ENCODE assay signal across 12 cellular contexts in genomic region chr6:13537527-13537897, GRCh38. TPM values are rescaled to one million over a fixed set of nuclear protein-coding genes. Genes with fewer than 3 reads are reported as not detected.
DNase-seq lines count a peak whose midpoint lies in the region; ATAC-seq, FAIRE-seq and TF ChIP-seq lines count a peak whose summit lies in the region.
"Had no signal": no experiment of that assay in that cellular context is flagged by ENCODE, and none has a peak within 500 bp of the region (broad histone marks: within the 10 kb centered on the region; RNA-seq: fewer than 3 reads in every experiment).

No MANE protein-coding gene starts in this region.

- H2AFZ ChIP-seq in endothelial cell of umbilical vein (ENCODE audit: low read depth, low read length), result no peak overlapping the region
- H2AFZ ChIP-seq in mesenchymal stem cell (ENCODE audit: low read depth, low read length), result no peak overlapping the region

- no peaks in the 10 kb centered on the region for H3K4me1 Mint-ChIP-seq in stimulated activated naive CD8-positive, alpha-beta T cell treated with anti-CD3 and anti-CD28 coated beads, Interleukin-15, amount 100 ng/mL, for 72 hours
- H3K4me1 Mint-ChIP-seq: CD4-positive, CD25-positive, alpha-beta regulatory T cell had no signal

- H3K79me2 ChIP-seq in endothelial cell of umbilical vein (ENCODE audit: control insufficient read depth, insufficient read depth, low read length), result no peaks in the 10 kb centered on the region

- ATAC-seq in heart left ventricle (peak; percentile 64 to 86 (median 70)), Right ventricle myocardium inferior (no peak)
- ATAC-seq in stimulated activated naive CD8-positive, alpha-beta T cell treated with anti-CD3 and anti-CD28 coated beads, Interleukin-15, amount 100 ng/mL, for 72 hours, result no peak

- no TSS peak for BruUV-seq in endothelial cell of umbilical vein (replicated peaks; lab: Mats Ljungman, UMichigan)

- H3K36me3 ChIP-seq in heart left ventricle (no peaks in the 10 kb centered on the region), endothelial cell of umbilical vein (ENCODE audit: control insufficient read depth in 2 of 2, extremely low read depth in 1 of 2, insufficient read depth in 2 of 2, low read length in 2 of 2) (no peaks in the 10 kb centered on the region), mesenchymal stem cell (ENCODE audit: control insufficient read depth in 1 of 2, insufficient read depth in 2 of 2, low read depth in 1 of 2, low read length in 2 of 2) (no peaks in the 10 kb centered on the region)
- H3K36me3 ChIP-seq: BLaER1 treated with 17β-estradiol and CSF1 and Interleukin-3, amounts not matched to agents 10 nM and 100 nM had no signal

- intact Hi-C loops in heart left ventricle (cut with DNase I) (loop anchor here in 8 of 10 donors (2.0 to 10.0 kb wide), 11 partner anchors 33 to 200 kb away; partner anchors contain the start of gene GFOD1 (in 3 of the 8)), Right ventricle myocardium inferior (cut with DNase I) (loop anchor here (2.0 kb wide), 2 partner anchors 29 to 51 kb away; partner anchors contain the start of gene GFOD1), endothelial cell of umbilical vein (cut with micrococcal nuclease) (loop anchor here (5.0 kb wide), 1 partner anchor 90 kb away; no protein-coding TSS in a partner anchor)

- H3K27me3 ChIP-seq in heart left ventricle (no peaks in the 10 kb centered on the region), endothelial cell of umbilical vein (ENCODE audit: control insufficient read depth in 2 of 2, insufficient read depth in 2 of 2, low read length in 2 of 2) (no peaks in the 10 kb centered on the region), mesenchymal stem cell (ENCODE audit: control insufficient read depth in 1 of 2, insufficient read depth in 1 of 2, low read length in 2 of 2) (peaks cover 2 to 7% of the 10 kb centered on the region in 2 experiments)
- H3K27me3 ChIP-seq: BLaER1 treated with 17β-estradiol and CSF1 and Interleukin-3, amounts not matched to agents 10 nM and 100 nM had no signal

- no peak overlapping the region for H3K23ac ChIP-seq in mesenchymal stem cell (ENCODE audit: low read length in 2 of 2)

- H3K14ac ChIP-seq in mesenchymal stem cell (ENCODE audit: low read length in 2 of 2), result no peak overlapping the region

- no peaks in the 10 kb centered on the region for H3K27me3 Mint-ChIP-seq in stimulated activated naive CD8-positive, alpha-beta T cell treated with anti-CD3 and anti-CD28 coated beads, Interleukin-15, amount 100 ng/mL, for 72 hours
- H3K27me3 Mint-ChIP-seq: CD4-positive, CD25-positive, alpha-beta regulatory T cell had no signal

- no peak overlapping the region for H3K4me2 ChIP-seq in endothelial cell of umbilical vein (ENCODE audit: insufficient read depth, low read length)
- H3K4me2 ChIP-seq in mesenchymal stem cell (ENCODE audit: low read length, poor library complexity, severe bottlenecking), result no peak overlapping the region
- H3K4me2 ChIP-seq: BLaER1 treated with 17β-estradiol and CSF1 and Interleukin-3, amounts not matched to agents 10 nM and 100 nM had no signal

- peaks cover 0 to 24% (median 13%) of the 10 kb centered on the region in 12 donors for H3K4me1 ChIP-seq in heart left ventricle
- H3K4me1 ChIP-seq in endothelial cell of umbilical vein (ENCODE audit: control insufficient read depth, extremely low read depth, insufficient read depth, low read length), result peaks cover 9% of the 10 kb centered on the region
- no peaks in the 10 kb centered on the region for H3K4me1 ChIP-seq in mesenchymal stem cell (ENCODE audit: control insufficient read depth, insufficient read depth, low read depth, low read length)
- H3K4me1 ChIP-seq: BLaER1 treated with 17β-estradiol and CSF1 and Interleukin-3, amounts not matched to agents 10 nM and 100 nM had no signal

- peak overlapping the region in 7 of 12 donors; percentile 8 to 73 (median 41) for H3K27ac ChIP-seq in heart left ventricle
- no peak overlapping the region for H3K27ac ChIP-seq in endothelial cell of umbilical vein (ENCODE audit: insufficient read depth, low read depth, low read length)
- no peak overlapping the region for H3K27ac ChIP-seq in mesenchymal stem cell (ENCODE audit: low read length, poor library complexity, severe bottlenecking)
- H3K27ac ChIP-seq: BLaER1 treated with 17β-estradiol and CSF1 and Interleukin-3, amounts not matched to agents 10 nM and 100 nM had no signal

- H2BK5ac ChIP-seq in mesenchymal stem cell (ENCODE audit: low read depth, low read length, poor library complexity, severe bottlenecking), result no peak overlapping the region

- 51 to 68% (median 64%) methylated on average over 2 of the region's 2 CpGs for WGBS in heart left ventricle, 4 donors
- WGBS in mesenchymal stem cell, result 92% methylated on average over 2 of the region's 2 CpGs

- H2AK5ac ChIP-seq in mesenchymal stem cell (ENCODE audit: low read length, severe bottlenecking), result no peak overlapping the region

- no peak overlapping the region for H3K4me3 ChIP-seq in heart left ventricle
- no peak overlapping the region for H3K4me3 ChIP-seq in endothelial cell of umbilical vein (replicated peaks in 1 of 3; ENCODE audit: insufficient read depth in 1 of 3, low read depth in 1 of 3, low read length in 3 of 3)
- H3K4me3 ChIP-seq in mesenchymal stem cell (ENCODE audit: insufficient read depth in 1 of 2, low read depth in 1 of 2, low read length in 2 of 2), result no peak overlapping the region
- H3K4me3 ChIP-seq: BLaER1 treated with 17β-estradiol and CSF1 and Interleukin-3, amounts not matched to agents 10 nM and 100 nM; GM12878 had no signal

- FAIRE-seq in endothelial cell of umbilical vein (lab: Jason Lieb, UNC), result peak; percentile 21

- H3K9ac ChIP-seq in endothelial cell of umbilical vein (replicated peaks; ENCODE audit: extremely low read depth, insufficient read depth, low read length), result no peak overlapping the region
- H3K9ac ChIP-seq in mesenchymal stem cell (ENCODE audit: low read length), result peak overlapping the region; percentile 32
- H3K9ac ChIP-seq: BLaER1 treated with 17β-estradiol and CSF1 and Interleukin-3, amounts not matched to agents 10 nM and 100 nM had no signal

- no peaks in the 10 kb centered on the region for H3K9me3 Mint-ChIP-seq in stimulated activated naive CD8-positive, alpha-beta T cell treated with anti-CD3 and anti-CD28 coated beads, Interleukin-15, amount 100 ng/mL, for 72 hours
- H3K9me3 Mint-ChIP-seq: CD4-positive, CD25-positive, alpha-beta regulatory T cell; H9 had no signal

- H3K18ac ChIP-seq in mesenchymal stem cell (ENCODE audit: low read depth in 1 of 2, low read length in 2 of 2), result no peak overlapping the region

- H3K9me3 ChIP-seq in heart left ventricle, result no peaks in the 10 kb centered on the region
- no peaks in the 10 kb centered on the region for H3K9me3 ChIP-seq in endothelial cell of umbilical vein (replicated peaks; ENCODE audit: control insufficient read depth, insufficient read depth, low read length)
- no peaks in the 10 kb centered on the region for H3K9me3 ChIP-seq in mesenchymal stem cell (ENCODE audit: control insufficient read depth, low read length)

- H3K4me3 Mint-ChIP-seq in stimulated activated naive CD8-positive, alpha-beta T cell treated with anti-CD3 and anti-CD28 coated beads, Interleukin-15, amount 100 ng/mL, for 72 hours, result no peak overlapping the region
- H3K4me3 Mint-ChIP-seq: CD4-positive, CD25-positive, alpha-beta regulatory T cell; H9 had no signal

- H4K91ac ChIP-seq in mesenchymal stem cell (ENCODE audit: low read length), result no peak overlapping the region

- DNase-seq in heart left ventricle (no peak), Right ventricle myocardium inferior (ENCODE audit: missing footprints) (no peak), endothelial cell of umbilical vein (ENCODE audit: low read depth, low spot score) (peak; percentile 64), mesenchymal stem cell (no peak), GF-D8 (lab: John Stamatoyannopoulos, UW) (no peak), DMS53 (lab: John Stamatoyannopoulos, UW) (no peak)
- DNase-seq in stimulated activated naive CD8-positive, alpha-beta T cell treated with anti-CD3 and anti-CD28 coated beads, Interleukin-15, amount 100 ng/mL, for 72 hours, result no peak
- DNase-seq: GOT3, H9 had no signal

- no peaks in the 10 kb centered on the region for H3K79me1 ChIP-seq in mesenchymal stem cell (replicated peaks; ENCODE audit: low read length, poor library complexity, severe bottlenecking)

- CTCF ChIA-PET in endothelial cell of umbilical vein (lab: Charles Lee), result interaction anchor here (0.6 to 3.3 kb wide), 35 partner anchors 9 to 209 kb away, joined by 3 to 37 read pairs (median 5); partner anchors contain the start of genes GFOD1, NOL7, SIRT5 and TBC1D7

- TF ChIP-seq POLR2A in heart left ventricle (IDR thresholded peaks at IDR 0.05) (no peak), endothelial cell of umbilical vein (IDR thresholded peaks at IDR 0.05; ENCODE audit: low read depth, low read length) (no peak)

- TF ChIP-seq CTCF in heart left ventricle (IDR thresholded peaks at IDR 0.05) (no peak), endothelial cell of umbilical vein (IDR thresholded peaks at IDR 0.05; ENCODE audit: extremely low read depth in 1 of 2, insufficient read depth in 1 of 2, low read depth in 1 of 2, low read length in 2 of 2) (no peak)

- dilution Hi-C loops in endothelial cell of umbilical vein (cut with MboI; ENCODE audit: extremely low pct_ligation_motif_present, low sequenced_read_pairs), result no loop called here

- H2BK15ac ChIP-seq in mesenchymal stem cell (ENCODE audit: low read depth, poor library complexity, severe bottlenecking), result no peak overlapping the region

- H4K20me1 ChIP-seq in endothelial cell of umbilical vein (replicated peaks; ENCODE audit: control insufficient read depth, extremely low read depth, insufficient read depth, low read length), result no peaks in the 10 kb centered on the region
- H4K20me1 ChIP-seq: BLaER1 treated with 17β-estradiol and CSF1 and Interleukin-3, amounts not matched to agents 10 nM and 100 nM had no signal

- no peak overlapping the region for H3K4ac ChIP-seq in mesenchymal stem cell (ENCODE audit: low read depth in 1 of 2, low read length in 2 of 2)

- H2BK12ac ChIP-seq in mesenchymal stem cell (ENCODE audit: low read length in 2 of 2), result no peak overlapping the region

- no peak overlapping the region for H4K8ac ChIP-seq in mesenchymal stem cell (ENCODE audit: low read length)

- no peaks in the 10 kb centered on the region for H3K9me1 ChIP-seq in endothelial cell of umbilical vein (replicated peaks; ENCODE audit: control insufficient read depth, extremely low read depth, insufficient read depth, low read length)

- H3K27ac Mint-ChIP-seq in stimulated activated naive CD8-positive, alpha-beta T cell treated with anti-CD3 and anti-CD28 coated beads, Interleukin-15, amount 100 ng/mL, for 72 hours, result no peak overlapping the region
- H3K27ac Mint-ChIP-seq: CD4-positive, CD25-positive, alpha-beta regulatory T cell; H9 had no signal

- POLR2A ChIA-PET in endothelial cell of umbilical vein (lab: Charles Lee), result no interaction called here

- H2BK120ac ChIP-seq in mesenchymal stem cell (ENCODE audit: low read depth, low read length), result no peak overlapping the region

RNA-seq across cellular contexts. Expression of gene SIRT5, which starts 36.9 kb away (rescaled TPM):
- total RNA-seq in heart left ventricle (10 to 100 TPM; 29.5 to 60.0 (median 41.4) TPM), Right ventricle myocardium inferior (50.8 TPM), endothelial cell of umbilical vein (7.2 and 8.0 TPM in 2 replicates)
- polyA plus RNA-seq in heart left ventricle (10 to 100 TPM; 13.1 to 20.3 TPM), endothelial cell of umbilical vein (3.3 and 4.7 TPM in 2 replicates)
- 3.9 and 4.6 TPM in 2 replicates for polyA plus RNA-seq in endothelial cell of umbilical vein (2011; cell fraction: cytosol; rRNA removed)
- polyA plus RNA-seq in endothelial cell of umbilical vein (2011; cell fraction: nucleus; rRNA removed), result 11.4 and 11.8 TPM in 2 replicates
- polyA plus RNA-seq in endothelial cell of umbilical vein (2012), result 4.6 and 4.7 TPM in 2 replicates
- 4.1 and 4.2 TPM in 2 replicates for polyA minus RNA-seq in endothelial cell of umbilical vein
- 3.1 TPM for polyA minus RNA-seq in endothelial cell of umbilical vein (2011; cell fraction: cytosol; rRNA and poly(A)+ RNA removed)
- 3.8 and 3.9 TPM in 2 replicates for polyA minus RNA-seq in endothelial cell of umbilical vein (2011; cell fraction: nucleus; rRNA and poly(A)+ RNA removed)
- polyA plus RNA-seq in mesenchymal stem cell (2013, experiment 1 of 2), result 6.4 TPM
- 5.4 TPM for polyA plus RNA-seq in mesenchymal stem cell (2013, experiment 2 of 2)

RNA-seq across cellular contexts. Expression of gene GFOD1, which starts 50.1 kb away (rescaled TPM):
- total RNA-seq in heart left ventricle (10 to 100 TPM; 25.0 to 65.8 (median 41.9) TPM), Right ventricle myocardium inferior (38.8 TPM), endothelial cell of umbilical vein (24.1 and 26.3 TPM in 2 replicates)
- polyA plus RNA-seq in heart left ventricle (10 to 100 TPM; 16.2 to 41.5 TPM), endothelial cell of umbilical vein (10.8 and 12.1 TPM in 2 replicates)
- 9.3 and 11.7 TPM in 2 replicates for polyA plus RNA-seq in endothelial cell of umbilical vein (2011; cell fraction: cytosol; rRNA removed)
- polyA plus RNA-seq in endothelial cell of umbilical vein (2011; cell fraction: nucleus; rRNA removed), result 22.4 and 23.3 TPM in 2 replicates
- polyA plus RNA-seq in endothelial cell of umbilical vein (2012), result 3.4 and 4.5 TPM in 2 replicates
- 39.3 and 39.6 TPM in 2 replicates for polyA minus RNA-seq in endothelial cell of umbilical vein
- 8.0 TPM for polyA minus RNA-seq in endothelial cell of umbilical vein (2011; cell fraction: cytosol; rRNA and poly(A)+ RNA removed)
- polyA minus RNA-seq in endothelial cell of umbilical vein (2011; cell fraction: nucleus; rRNA and poly(A)+ RNA removed), result 47.0 and 49.5 TPM in 2 replicates
- 2.3 TPM for polyA plus RNA-seq in mesenchymal stem cell (2013, experiment 1 of 2)
- polyA plus RNA-seq in mesenchymal stem cell (2013, experiment 2 of 2), result 2.2 TPM

Comparison
In these comparisons a context has a peak if more than half of its experiments do, and no peak if none do; other contexts are left out.
1. ATAC-seq: peak in heart left ventricle (4 of 4); none in Right ventricle myocardium inferior (single experiment) and stimulated activated naive CD8-positive, alpha-beta T cell treated with anti-CD3 and anti-CD28 coated beads, Interleukin-15, amount 100 ng/mL, for 72 hours (single experiment).
2. H3K27ac ChIP-seq: peak in heart left ventricle (7 of 12); none in endothelial cell of umbilical vein (single experiment) and mesenchymal stem cell (single experiment).